1 cellular context compared by ENCODE assay signal in genomic region chr2:3633089-3633981, GRCh38.
TF ChIP-seq lines count a peak whose summit lies in the region.

No MANE protein-coding gene starts in this region.

TF ChIP-seq in WTC11, 78 proteins besides CTCF, POLR2A, EP300 and RAD21 (continued from another document):
- no peak for TF ChIP-seq STAT6 (CRISPR knock-in tag; conservative IDR thresholded peaks at IDR 0.05; ENCODE audit: low read depth)
- no peak for TF ChIP-seq PREB (CRISPR knock-in tag; IDR thresholded peaks at IDR 0.05; ENCODE audit: borderline replicate concordance)
- TF ChIP-seq OVOL2 (CRISPR knock-in tag; IDR thresholded peaks at IDR 0.05; ENCODE audit: borderline replicate concordance), result no peak
